In genomic region chr15:67050062-67050461, GRCh38 we compare ENCODE assay signal across 11 cellular contexts. TPM values are rescaled to one million over a fixed set of nuclear protein-coding genes. Genes with fewer than 3 reads are reported as not detected.
DNase-seq lines count a peak whose midpoint lies in the region; ATAC-seq, FAIRE-seq and TF ChIP-seq lines count a peak whose summit lies in the region.
"Had no signal": no experiment of that assay in that cellular context is flagged by ENCODE, and none has a peak within 500 bp of the region (broad histone marks: within the 10 kb centered on the region; RNA-seq: fewer than 3 reads in every experiment).

No MANE protein-coding gene starts in this region.

- H3K27ac ChIP-seq in HCT116 (ENCODE audit: low read depth, low read length) (peak overlapping the region; percentile 71), breast epithelium (peak overlapping the region; percentile 45 to 88), kidney (ENCODE audit: low read depth in 2 of 2, low read length in 2 of 2) (peak overlapping the region; percentile 96 to 97), A673 (ENCODE audit: low read depth, low read length, poor library complexity, severe bottlenecking) (no peak overlapping the region)

- no peak for FAIRE-seq in kidney (lab: Jason Lieb, UNC)
- FAIRE-seq: G401.6 had no signal

- H3K9me2 ChIP-seq in HCT116 (ENCODE audit: insufficient read depth), result no peaks in the 10 kb centered on the region

- no peak overlapping the region for H3K4me3 ChIP-seq in HCT116 (replicated peaks in 1 of 2; ENCODE audit: low read depth in 1 of 2, low read length in 2 of 2)
- no peak overlapping the region for H3K4me3 ChIP-seq in breast epithelium
- H3K4me3 ChIP-seq in kidney (ENCODE audit: low read length in 2 of 2), result no peak overlapping the region
- H3K4me3 ChIP-seq in A673 (ENCODE audit: low read depth, low read length, poor library complexity, severe bottlenecking), result no peak overlapping the region

- H3K36me3 Mint-ChIP-seq in activated T-helper 2 cell treated with anti-CD3 and anti-CD28 coated beads, Interferon-gamma antibody, Interleukin-2, Interleukin-4, amounts not matched to agents 10 μg/mL and 5 μg/mL and 100 μg/mL, durations not matched to agents 14 hours and 24 hours and 36 hours (ENCODE audit: low read depth), result no peaks in the 10 kb centered on the region

- H3K27me3 Mint-ChIP-seq in activated T-helper 2 cell treated with anti-CD3 and anti-CD28 coated beads, Interferon-gamma antibody, Interleukin-2, Interleukin-4, amounts not matched to agents 10 μg/mL and 5 μg/mL and 100 μg/mL, durations not matched to agents 14 hours and 24 hours and 36 hours (ENCODE audit: low read depth), result peaks cover 4% of the 10 kb centered on the region

- H3K9ac ChIP-seq in HCT116 (ENCODE audit: low read length) (peak overlapping the region; percentile 42), kidney (ENCODE audit: low read length in 2 of 2) (peak overlapping the region in 1 of 2 donors; percentile 74)

- no peaks in the 10 kb centered on the region for H3K36me3 ChIP-seq in HCT116 (ENCODE audit: control insufficient read depth in 1 of 2, insufficient read depth in 2 of 2, low read length in 2 of 2)
- H3K36me3 ChIP-seq in breast epithelium, result no peaks in the 10 kb centered on the region
- no peaks in the 10 kb centered on the region for H3K36me3 ChIP-seq in kidney (ENCODE audit: control insufficient read depth in 1 of 2, insufficient read depth in 2 of 2, low read length in 2 of 2)
- no peaks in the 10 kb centered on the region for H3K36me3 ChIP-seq in A673 (ENCODE audit: insufficient read depth, low read length, poor library complexity, severe bottlenecking)

- DNase-seq in HCT116 (ENCODE audit: low read depth, low spot score) (no peak), breast epithelium (ENCODE audit: low spot score in 2 of 2) (no peak), kidney (no peak), stromal cell of bone marrow (ENCODE audit: low read depth) (peak; percentile 63), D341Med (ENCODE audit: low spot score) (no peak), A673 (ENCODE audit: low spot score) (no peak)
- DNase-seq in activated T-helper 2 cell treated with anti-CD3 and anti-CD28 coated beads, Interferon-gamma antibody, Interleukin-2, Interleukin-4, amounts not matched to agents 10 μg/mL and 5 μg/mL and 100 μg/mL, durations not matched to agents 14 hours and 24 hours and 36 hours (ENCODE audit: low spot score), result no peak
- DNase-seq in stimulated activated naive CD4-positive, alpha-beta T cell treated with Interleukin-2 at 50 U/mL for 16 hours (lab: John Stamatoyannopoulos, UW), result no peak
- DNase-seq: NCI-H2227 treated with DMSO at 0.1 percent for 48 hours had no signal

- no peaks in the 10 kb centered on the region for H3K27me3 ChIP-seq in HCT116 (ENCODE audit: insufficient read depth, low read length)
- no peaks in the 10 kb centered on the region for H3K27me3 ChIP-seq in breast epithelium
- H3K27me3 ChIP-seq in A673 (replicated peaks; ENCODE audit: insufficient read depth, low read depth, low read length, poor library complexity), result no peaks in the 10 kb centered on the region

- peaks cover 27% of the 10 kb centered on the region for H3K4me1 Mint-ChIP-seq in activated T-helper 2 cell treated with anti-CD3 and anti-CD28 coated beads, Interferon-gamma antibody, Interleukin-2, Interleukin-4, amounts not matched to agents 10 μg/mL and 5 μg/mL and 100 μg/mL, durations not matched to agents 14 hours and 24 hours and 36 hours (ENCODE audit: low read depth)

- no peak overlapping the region for H3K27ac Mint-ChIP-seq in activated T-helper 2 cell treated with anti-CD3 and anti-CD28 coated beads, Interferon-gamma antibody, Interleukin-2, Interleukin-4, amounts not matched to agents 10 μg/mL and 5 μg/mL and 100 μg/mL, durations not matched to agents 14 hours and 24 hours and 36 hours

- H4K20me1 ChIP-seq in HCT116 (ENCODE audit: insufficient read depth), result no peaks in the 10 kb centered on the region

- peak overlapping the region; percentile 57 for H3K4me2 ChIP-seq in HCT116 (ENCODE audit: low read length)

- H3K4me1 ChIP-seq in HCT116 (ENCODE audit: control insufficient read depth in 1 of 2, insufficient read depth in 2 of 2, low read length in 2 of 2) (peaks cover 39 to 54% of the 10 kb centered on the region in 2 experiments), breast epithelium (peaks cover 0 to 13% of the 10 kb centered on the region in 2 donors), kidney (ENCODE audit: control insufficient read depth in 1 of 2, insufficient read depth in 1 of 2, low read depth in 1 of 2, low read length in 2 of 2) (peaks cover 39 to 49% of the 10 kb centered on the region in 2 donors), A673 (ENCODE audit: insufficient read depth, low read length, poor library complexity, severe bottlenecking) (peaks cover 3% of the 10 kb centered on the region)

- ATAC-seq in HCT116, result no peak; the same call in 1 of the 2 replicates

- POLR2A ChIA-PET in HCT116 (lab: Charles Lee) (interaction anchor here (2.3 kb wide), 1 partner anchor 16 kb away, joined by 7 read pairs; the partner anchor contains the start of gene SMAD3), A673 (lab: Charles Lee; ENCODE audit: low non-redundant PET) (no interaction called here)

- intact Hi-C loops in HCT116 (cut with micrococcal nuclease) (no loop called here), breast epithelium (cut with DNase I; ENCODE audit: low total_unique reads) (no loop called here), kidney (cut with DNase I) (no loop called here), A673 (cut with micrococcal nuclease; ENCODE audit: unreplicated experiment) (no loop called here)
- intact Hi-C loops in activated T-helper 2 cell treated with anti-CD3 and anti-CD28 coated beads, Interferon-gamma antibody, Interleukin-2, Interleukin-4, amounts not matched to agents 10 μg/mL and 5 μg/mL and 100 μg/mL, durations not matched to agents 14 hours and 24 hours and 36 hours (cut with micrococcal nuclease), result no loop called here

- no peak overlapping the region for H3K4me3 Mint-ChIP-seq in activated T-helper 2 cell treated with anti-CD3 and anti-CD28 coated beads, Interferon-gamma antibody, Interleukin-2, Interleukin-4, amounts not matched to agents 10 μg/mL and 5 μg/mL and 100 μg/mL, durations not matched to agents 14 hours and 24 hours and 36 hours (ENCODE audit: low read depth)
- H3K4me3 Mint-ChIP-seq: stimulated activated naive CD8-positive, alpha-beta T cell treated with anti-CD3 and anti-CD28 coated beads, Interleukin-15, Interleukin-2, amounts not matched to agents 100 ng/mL and 50 ng/mL, for 24 hours had no signal

- H3K9me3 Mint-ChIP-seq in activated T-helper 2 cell treated with anti-CD3 and anti-CD28 coated beads, Interferon-gamma antibody, Interleukin-2, Interleukin-4, amounts not matched to agents 10 μg/mL and 5 μg/mL and 100 μg/mL, durations not matched to agents 14 hours and 24 hours and 36 hours, result no peaks in the 10 kb centered on the region
- H3K9me3 Mint-ChIP-seq: stimulated activated naive CD8-positive, alpha-beta T cell treated with anti-CD3 and anti-CD28 coated beads, Interleukin-15, Interleukin-2, amounts not matched to agents 100 ng/mL and 50 ng/mL, for 24 hours had no signal

- H2AFZ ChIP-seq in HCT116 (ENCODE audit: low read depth, low read length, poor library complexity, severe bottlenecking), result no peak overlapping the region

- H3K79me2 ChIP-seq in HCT116 (ENCODE audit: insufficient read depth, low read length), result no peaks in the 10 kb centered on the region

- no TSS peak for BruUV-seq in HCT116 (replicated peaks; lab: Mats Ljungman, UMichigan)
- BruUV-seq in A673 (replicated peaks; lab: Mats Ljungman, UMichigan), result no TSS peak

- RAD21 ChIA-PET in HCT116 (lab: Charles Lee; ENCODE audit: low non-redundant PET in 1 of 2, low total read pairs in 2 of 2, uncharacterized antibody in 2 of 2, unreplicated experiment in 2 of 2), result interaction anchor here (0.8 to 1.3 kb wide), 2 partner anchors 13 to 14 kb away, joined by 3 to 4 read pairs; no protein-coding TSS in a partner anchor

- H3K9me3 ChIP-seq in HCT116 (ENCODE audit: control insufficient read depth in 1 of 2, insufficient read depth in 1 of 2, low read depth in 1 of 2, low read length in 2 of 2) (no peaks in the 10 kb centered on the region), breast epithelium (no peaks in the 10 kb centered on the region), kidney (ENCODE audit: control insufficient read depth in 1 of 2, low read length in 2 of 2) (no peaks in the 10 kb centered on the region), A673 (ENCODE audit: low read depth, low read length, poor library complexity, severe bottlenecking) (no peaks in the 10 kb centered on the region)

- TF ChIP-seq CTCF in HCT116 (IDR thresholded peaks at IDR 0.05 in 2 of 3, conservative IDR thresholded peaks at IDR 0.05 in 1 of 3; ENCODE audit: borderline replicate concordance in 1 of 3, insufficient read depth in 1 of 3, low read depth in 2 of 3, low read length in 2 of 3), result no peak
- no peak for TF ChIP-seq CTCF in breast epithelium (IDR thresholded peaks at IDR 0.05)
- no peak for TF ChIP-seq CTCF in kidney (IDR thresholded peaks at IDR 0.05; ENCODE audit: borderline replicate concordance, extremely low read depth, insufficient read depth)
- no peak for TF ChIP-seq CTCF in A673 (conservative IDR thresholded peaks at IDR 0.05; ENCODE audit: low read depth, low read length)

- TF ChIP-seq POLR2A in HCT116 (IDR thresholded peaks at IDR 0.05; ENCODE audit: borderline replicate concordance, extremely low read depth, insufficient read depth, insufficient read length) (no peak), breast epithelium (IDR thresholded peaks at IDR 0.05) (no peak)

- TF ChIP-seq RAD21 in HCT116 (IDR thresholded peaks at IDR 0.05; ENCODE audit: low read depth), result no peak

- CTCF ChIA-PET in HCT116 (lab: Charles Lee), result interaction anchor here (1.1 kb wide), 1 partner anchor 12 kb away, joined by 3 read pairs; no protein-coding TSS in a partner anchor
- CTCF ChIA-PET in A673 (lab: Charles Lee), result no interaction called here

TF ChIP-seq in HCT116, 20 proteins besides CTCF, POLR2A, EP300 and RAD21 (continues in another document):
- TF ChIP-seq YY1 (IDR thresholded peaks at IDR 0.05; ENCODE audit: extremely low read depth, insufficient replicate concordance, low read depth, low read length) (no peak), SRF (IDR thresholded peaks at IDR 0.05; ENCODE audit: low read depth) (no peak), CEBPB (IDR thresholded peaks at IDR 0.05; ENCODE audit: low read depth) (no peak), ZFX (IDR thresholded peaks at IDR 0.05) (no peak), SP1 (IDR thresholded peaks at IDR 0.05; ENCODE audit: low read depth) (no peak)

RNA-seq across cellular contexts. Expression of gene SMAD3, which starts 15.3 kb away (rescaled TPM):
- total RNA-seq in HCT116 (2021; ENCODE audit: unreplicated experiment), result 89.2 TPM
- polyA plus RNA-seq in HCT116 (2012), result 54.4 and 57.6 TPM in 2 replicates
- 10 to 100 TPM; 22.5 to 44.6 (median 33.4) TPM for total RNA-seq in breast epithelium
- total RNA-seq in kidney, result 58.2 TPM
- 10.1 TPM for polyA plus RNA-seq in kidney (ENCODE audit: insufficient read depth, low read depth, low replicate concordance)
- total RNA-seq in activated T-helper 2 cell treated with anti-CD3 and anti-CD28 coated beads, Interferon-gamma antibody, Interleukin-2, Interleukin-4, amounts not matched to agents 10 μg/mL and 5 μg/mL and 100 μg/mL, durations not matched to agents 14 hours and 24 hours and 36 hours, result 25.2 and 28.1 TPM in 2 replicates
- total RNA-seq in A673 (2021), result 31.0 and 43.0 TPM in 2 replicates
